In the genomic region with DNA sequence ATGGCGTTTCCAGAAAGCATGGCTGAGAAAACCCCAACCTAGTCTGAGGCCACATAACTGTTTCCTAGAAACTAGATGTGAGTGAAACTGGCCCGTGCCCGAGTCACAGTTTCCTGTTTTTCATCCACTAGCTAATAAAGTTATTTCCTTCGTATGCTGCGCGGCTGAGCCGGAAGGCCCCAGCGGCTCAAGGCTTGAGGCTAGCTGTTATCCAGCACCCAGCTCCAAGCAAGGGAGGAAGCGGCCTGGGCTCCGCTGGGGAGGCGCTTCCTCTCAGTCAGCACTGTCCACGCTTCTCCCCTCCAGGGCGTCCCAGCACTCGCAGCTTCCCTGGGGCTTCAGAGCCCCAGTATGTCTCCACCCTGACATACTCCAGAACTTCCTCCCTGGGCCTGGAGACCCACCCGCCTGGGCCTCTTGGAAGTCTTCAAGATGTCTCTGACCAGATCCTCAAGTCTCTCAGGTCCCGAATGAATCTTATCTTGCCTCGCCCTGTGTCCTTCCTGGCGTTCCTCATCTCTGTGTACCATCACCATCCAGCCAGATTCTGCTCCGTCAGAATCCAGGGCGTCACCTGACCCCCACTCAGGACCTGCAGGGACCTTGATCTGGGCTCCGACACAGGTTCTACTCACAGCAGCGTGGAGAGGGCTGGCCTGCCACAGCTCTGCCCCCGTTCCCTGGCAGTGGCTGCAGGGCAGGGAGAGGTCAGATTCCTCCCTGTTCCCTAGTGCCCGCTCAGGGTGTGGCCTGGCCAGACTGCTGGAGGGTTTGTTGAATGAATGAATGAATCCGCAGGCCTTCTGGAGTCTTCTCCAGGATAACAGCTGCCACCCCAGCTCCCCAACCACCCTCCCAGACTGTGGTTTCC, we compare ENCODE assay signal across 8 cellular contexts.
DNase-seq lines count a peak whose midpoint lies in the region; ATAC-seq and TF ChIP-seq lines count a peak whose summit lies in the region.

No MANE protein-coding gene starts in this region.

- H3K4me3 ChIP-seq in gastroesophageal sphincter (no peak overlapping the region), skeletal muscle tissue (ENCODE audit: low read length in 3 of 3) (no peak overlapping the region)

- DNase-seq in EH (ENCODE audit: low read depth) (peak; percentile 37), DMS114 treated with DMSO at 0.1 percent for 48 hours (lab: John Stamatoyannopoulos, UW; ENCODE audit: unreplicated experiment) (no peak), SIG-M5 (lab: John Stamatoyannopoulos, UW) (no peak)
- DNase-seq in activated CD4-positive, alpha-beta T cell treated with anti-CD3 and anti-CD28 coated beads for 48 hours = peak; percentile 77

- H3K4me1 ChIP-seq in gastroesophageal sphincter = peaks cover 0 to 10% (median 0%) of the 10 kb centered on the region in 3 donors
- H3K4me1 ChIP-seq in skeletal muscle tissue (ENCODE audit: control insufficient read depth in 3 of 3, insufficient read depth in 3 of 3, low read length in 3 of 3) = peaks cover 8 to 10% (median 9%) of the 10 kb centered on the region in 3 donors

- peak overlapping the region in 2 of 3 donors; percentile 4 to 40 for H3K9ac ChIP-seq in skeletal muscle tissue (ENCODE audit: low read depth in 1 of 3, low read length in 3 of 3)

- no peaks in the 10 kb centered on the region for H3K36me3 ChIP-seq in gastroesophageal sphincter
- no peaks in the 10 kb centered on the region for H3K36me3 ChIP-seq in skeletal muscle tissue (ENCODE audit: control insufficient read depth in 3 of 3, insufficient read depth in 3 of 3, low read length in 3 of 3)

- no peaks in the 10 kb centered on the region for H3K9me3 ChIP-seq in gastroesophageal sphincter
- no peaks in the 10 kb centered on the region for H3K9me3 ChIP-seq in skeletal muscle tissue (ENCODE audit: control insufficient read depth in 3 of 3, low read length in 3 of 3)

- TF ChIP-seq EP300 in gastroesophageal sphincter (IDR thresholded peaks at IDR 0.05) = no peak

- TF ChIP-seq CTCF in gastroesophageal sphincter (IDR thresholded peaks at IDR 0.05) = no peak

- peak overlapping the region; percentile 14 to 70 (median 66) for H3K27ac ChIP-seq in gastroesophageal sphincter
- H3K27ac ChIP-seq in skeletal muscle tissue (ENCODE audit: low read depth, low read length) = peak overlapping the region; percentile 77

- no peaks in the 10 kb centered on the region for H3K27me3 ChIP-seq in gastroesophageal sphincter
- no peaks in the 10 kb centered on the region for H3K27me3 ChIP-seq in skeletal muscle tissue (ENCODE audit: control insufficient read depth in 3 of 3, insufficient read depth in 3 of 3, low read length in 3 of 3)

- 73 to 89% methylated on average over 8 of the region's 25 CpGs for WGBS in gastroesophageal sphincter (ENCODE audit: low coverage in 1 of 2), 2 donors

- TF ChIP-seq POLR2A in gastroesophageal sphincter (IDR thresholded peaks at IDR 0.05) = no peak

- peak; percentile 77 for ATAC-seq in gastroesophageal sphincter
- ATAC-seq in GM19455 (IDR thresholded peaks at IDR 0.05; ENCODE audit: unreplicated experiment) = no peak
- ATAC-seq in HG02884 (IDR thresholded peaks at IDR 0.05; ENCODE audit: unreplicated experiment) = no peak

Comparison
In these comparisons a context has a peak if more than half of its experiments do, and no peak if none do; other contexts are left out.
1. DNase-seq: peak in EH (single experiment) and activated CD4-positive, alpha-beta T cell treated with anti-CD3 and anti-CD28 coated beads for 48 hours (single experiment); none in DMS114 treated with DMSO at 0.1 percent for 48 hours (single experiment) and SIG-M5 (single experiment).